ENCODE assay signal across 2 cellular contexts in genomic region chr3:122284486-122284885, GRCh38.
TF ChIP-seq lines count a peak whose summit lies in the region.

No MANE protein-coding gene starts in this region.

TF ChIP-seq in SK-N-SH, 30 proteins besides CTCF, POLR2A, EP300 and RAD21 (continued from another document):
- TF ChIP-seq IRF3 (IDR thresholded peaks at IDR 0.05; ENCODE audit: low read depth, low read length) = no peak
- TF ChIP-seq NFIC (IDR thresholded peaks at IDR 0.05; ENCODE audit: borderline replicate concordance) = no peak
- no peak for TF ChIP-seq EZH2phosphoT487 (IDR thresholded peaks at IDR 0.05; ENCODE audit: borderline replicate concordance, low read depth)
- no peak for TF ChIP-seq GABPA (IDR thresholded peaks at IDR 0.05; ENCODE audit: low read depth)
- TF ChIP-seq CHD2 (IDR thresholded peaks at IDR 0.05; ENCODE audit: low read length, partially characterized antibody) = no peak
- TF ChIP-seq YY1 (IDR thresholded peaks at IDR 0.05; ENCODE audit: low read depth) = no peak
- TF ChIP-seq JUND (IDR thresholded peaks at IDR 0.05) = no peak
- TF ChIP-seq FOXJ3 (CRISPR knock-in tag; IDR thresholded peaks at IDR 0.05) = no peak
- TF ChIP-seq ZBTB33 (IDR thresholded peaks at IDR 0.05; ENCODE audit: borderline replicate concordance, low read depth) = no peak

TF ChIP-seq in SK-N-SH treated with all-trans-retinoic acid at 6 μM for 48 hours, 23 proteins besides CTCF, POLR2A, EP300 and RAD21 (continued from another document):
- TF ChIP-seq PATZ1 (CRISPR knock-in tag; IDR thresholded peaks at IDR 0.05; ENCODE audit: borderline replicate concordance) = no peak
- TF ChIP-seq CSRNP3 (CRISPR knock-in tag; IDR thresholded peaks at IDR 0.05) = no peak
